ENCODE assay signal across 17 cellular contexts in genomic region chr21:44423941-44424607, GRCh38. TPM values are rescaled to one million over a fixed set of nuclear protein-coding genes. Genes with fewer than 3 reads are reported as not detected.
DNase-seq lines count a peak whose midpoint lies in the region; ATAC-seq and TF ChIP-seq lines count a peak whose summit lies in the region.
"Had no signal": no experiment of that assay in that cellular context is flagged by ENCODE, and none has a peak within 500 bp of the region (broad histone marks: within the 10 kb centered on the region; RNA-seq: fewer than 3 reads in every experiment).

No MANE protein-coding gene starts in this region.

- H2AFZ ChIP-seq in PC-3 (ENCODE audit: low read length): no peak overlapping the region

- no peak for TF ChIP-seq POLR2A in gastrocnemius medialis (IDR thresholded peaks at IDR 0.05)

- no peak for ATAC-seq in PC-3
- no peak for ATAC-seq in gastrocnemius medialis
- ATAC-seq in HG03159 (IDR thresholded peaks at IDR 0.05; ENCODE audit: unreplicated experiment): no peak

- TF ChIP-seq CTCF in PC-3 (conservative IDR thresholded peaks at IDR 0.05; ENCODE audit: low read depth, low read length): no peak
- no peak for TF ChIP-seq CTCF in left ventricle myocardium inferior (IDR thresholded peaks at IDR 0.05; ENCODE audit: borderline replicate concordance)
- no peak for TF ChIP-seq CTCF in gastrocnemius medialis (IDR thresholded peaks at IDR 0.05 in 4 of 5, conservative IDR thresholded peaks at IDR 0.05 in 1 of 5)

- H3K9me3 ChIP-seq in PC-3 (ENCODE audit: low read length) (no peaks in the 10 kb centered on the region), left ventricle myocardium inferior (replicated peaks) (peaks cover 5% of the 10 kb centered on the region), gastrocnemius medialis (no peaks in the 10 kb centered on the region)
- H3K9me3 ChIP-seq: adrenal gland, esophagus muscularis mucosa had no signal

- intact Hi-C loops in PC-3 (cut with micrococcal nuclease) (no loop called here), left ventricle myocardium inferior (cut with micrococcal nuclease) (no loop called here), gastrocnemius medialis (cut with DNase I; ENCODE audit: low total_unique reads) (no loop called here)

- CTCF ChIA-PET in PC-3 (lab: Charles Lee): no interaction called here

- no peak overlapping the region for H3K4me3 ChIP-seq in H7 (ENCODE audit: insufficient read depth, low read depth, low read length)
- H3K4me3 ChIP-seq in PC-3 (ENCODE audit: low read length): no peak overlapping the region
- H3K4me3 ChIP-seq in left ventricle myocardium inferior: no peak overlapping the region
- H3K4me3 ChIP-seq in gastrocnemius medialis: no peak overlapping the region
- H3K4me3 ChIP-seq: adrenal gland, cardiac muscle cell, esophagus muscularis mucosa, SK-N-MC had no signal

- in situ Hi-C loops in gastrocnemius medialis (cut with MboI; ENCODE audit: low sequenced_read_pairs in 4 of 4): no loop called here

- peak overlapping the region; percentile 88 for H3K4me2 ChIP-seq in PC-3 (ENCODE audit: low read length)

- no peaks in the 10 kb centered on the region for H3K27me3 ChIP-seq in H7 (ENCODE audit: control insufficient read depth, insufficient read depth, low read length)
- no peaks in the 10 kb centered on the region for H3K27me3 ChIP-seq in PC-3 (ENCODE audit: low read length)
- H3K27me3 ChIP-seq in left ventricle myocardium inferior (ENCODE audit: low read depth): peaks cover 25% of the 10 kb centered on the region
- peaks cover 0 to 5% (median 2%) of the 10 kb centered on the region in 3 donors for H3K27me3 ChIP-seq in gastrocnemius medialis
- H3K27me3 ChIP-seq: adrenal gland, cardiac muscle cell had no signal

- no peaks in the 10 kb centered on the region for H3K36me3 ChIP-seq in H7 (replicated peaks; ENCODE audit: control insufficient read depth, insufficient read depth, low read length)
- H3K36me3 ChIP-seq in PC-3 (ENCODE audit: low read depth, low read length): no peaks in the 10 kb centered on the region
- no peaks in the 10 kb centered on the region for H3K36me3 ChIP-seq in left ventricle myocardium inferior
- H3K36me3 ChIP-seq in gastrocnemius medialis: no peaks in the 10 kb centered on the region
- H3K36me3 ChIP-seq: adrenal gland, cardiac muscle cell, esophagus muscularis mucosa had no signal

- no TSS peak for BruUV-seq in PC-3 (replicated peaks; lab: Mats Ljungman, UMichigan)

- H3K4me1 ChIP-seq in PC-3 (ENCODE audit: insufficient read depth, low read length): peaks cover 4% of the 10 kb centered on the region; the same call in 1 of the 2 replicates
- H3K4me1 ChIP-seq in left ventricle myocardium inferior: no peaks in the 10 kb centered on the region
- no peaks in the 10 kb centered on the region for H3K4me1 ChIP-seq in gastrocnemius medialis
- H3K4me1 ChIP-seq: adrenal gland, esophagus muscularis mucosa had no signal

- peaks cover 19% of the 10 kb centered on the region for H3K79me2 ChIP-seq in PC-3 (ENCODE audit: low read length)

- peak; percentile 48 for DNase-seq in H7
- no peak for DNase-seq in PC-3
- DNase-seq in left ventricle myocardium inferior: peak; percentile 1
- peak; percentile 1 for DNase-seq in gastrocnemius medialis
- DNase-seq in NCI-H128 (lab: John Stamatoyannopoulos, UW; ENCODE audit: unreplicated experiment): no peak
- no peak for DNase-seq in NCI-H2029 (lab: John Stamatoyannopoulos, UW)
- no peak for DNase-seq in NCI-H187 (lab: John Stamatoyannopoulos, UW)
- DNase-seq: activated CD4-positive, alpha-beta T cell treated with anti-CD3 and anti-CD28 coated beads for 1 hour; effector CD8-positive, alpha-beta T cell; NCI-H1105; OCI-M1; stimulated activated naive CD4-positive, alpha-beta T cell treated with Interleukin-2 at 50 U/mL for 16 hours had no signal

- no peak overlapping the region for H3K9ac ChIP-seq in PC-3 (ENCODE audit: low read length)

- no peaks in the 10 kb centered on the region for H3K9me2 ChIP-seq in PC-3 (replicated peaks; ENCODE audit: low read length)

- no peaks in the 10 kb centered on the region for H4K20me1 ChIP-seq in PC-3 (ENCODE audit: low read length)

- peaks cover 4% of the 10 kb centered on the region for H3F3A ChIP-seq in PC-3 (ENCODE audit: low read length, unreplicated experiment)

- H3K27ac ChIP-seq in PC-3 (ENCODE audit: low read length) (no peak overlapping the region), left ventricle myocardium inferior (replicated peaks) (no peak overlapping the region), gastrocnemius medialis (no peak overlapping the region)
- H3K27ac ChIP-seq: adrenal gland, cardiac muscle cell, esophagus muscularis mucosa, SK-N-MC had no signal

- POLR2A ChIA-PET in PC-3 (lab: Charles Lee; ENCODE audit: unreplicated experiment): no interaction called here

RNA-seq across cellular contexts. Expression of gene LRRC3, which starts 31.2 kb away (rescaled TPM):
- 3.8 and 4.6 TPM in 2 replicates for total RNA-seq in H7 (2014; rRNA removed; shearing (Covaris generic))
- 3.1 and 4.1 TPM in 2 replicates for total RNA-seq in PC-3 (2014; rRNA removed)
- total RNA-seq in left ventricle myocardium inferior: 1.8 TPM
- under 1 TPM; 0.36 to 0.70 (median 0.55) TPM for total RNA-seq in gastrocnemius medialis

Comparison
In these comparisons a context has a peak if more than half of its experiments do, and no peak if none do; other contexts are left out.
1. DNase-seq: peak in H7 (single experiment), left ventricle myocardium inferior (single experiment) and gastrocnemius medialis (2 of 2); none in PC-3 (single experiment), NCI-H128 (single experiment), NCI-H2029 (single experiment) and NCI-H187 (0 of 2).